1 cellular context compared by ENCODE assay signal in genomic region chr6:127367023-127367375, GRCh38.
TF ChIP-seq lines count a peak whose summit lies in the region.

No MANE protein-coding gene starts in this region.

TF ChIP-seq in HepG2, 621 proteins besides CTCF, POLR2A, EP300 and RAD21:
- TF ChIP-seq MAFK (conservative IDR thresholded peaks at IDR 0.05 in 1 of 2, IDR thresholded peaks at IDR 0.05 in 1 of 2; ENCODE audit: low read length in 2 of 2) (peak; percentile 54 to 63; a peak in 3 of 4 replicates), MAFF (IDR thresholded peaks at IDR 0.05; ENCODE audit: low read depth, low read length) (peak; percentile 46), NFE2L2 (IDR thresholded peaks at IDR 0.05; ENCODE audit: low read length) (peak; percentile 75), ZNF674 (CRISPR knock-in tag; IDR thresholded peaks at IDR 0.05; ENCODE audit: low read depth) (no peak), ADNP (CRISPR knock-in tag; IDR thresholded peaks at IDR 0.05) (no peak)
